Comparison of ENCODE assay signal across 8 cellular contexts in genomic region chr2:150487537-150488429, GRCh38. TPM values are rescaled to one million over a fixed set of nuclear protein-coding genes. Genes with fewer than 3 reads are reported as not detected.
DNase-seq lines count a peak whose midpoint lies in the region; ATAC-seq and TF ChIP-seq lines count a peak whose summit lies in the region.

A gene with protein sequence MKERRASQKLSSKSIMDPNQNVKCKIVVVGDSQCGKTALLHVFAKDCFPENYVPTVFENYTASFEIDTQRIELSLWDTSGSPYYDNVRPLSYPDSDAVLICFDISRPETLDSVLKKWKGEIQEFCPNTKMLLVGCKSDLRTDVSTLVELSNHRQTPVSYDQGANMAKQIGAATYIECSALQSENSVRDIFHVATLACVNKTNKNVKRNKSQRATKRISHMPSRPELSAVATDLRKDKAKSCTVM (minus strand): TSS chr2:150487667. CDS start chr2:150487417, 250 bp downstream.

- intact Hi-C loops in upper lobe of right lung (cut with DNase I), result no loop called here

- H2AFZ ChIP-seq in neuron (ENCODE audit: low read depth, low read length), result peak within 1 kb of the TSS; percentile 19

- H3K27ac ChIP-seq in foreskin keratinocyte (peak within 1 kb of the TSS; percentile 94), upper lobe of right lung (peak within 1 kb of the TSS; percentile 87)

- DNase-seq in COR-L47 (lab: John Stamatoyannopoulos, UW), result peak; percentile 98
- peak; percentile 91 to 97 for DNase-seq in NCI-H446 (lab: John Stamatoyannopoulos, UW)
- DNase-seq in activated T-cell treated with anti-CD3 and anti-CD28 coated beads, Interleukin-2, amount 50 U/mL, for 48 hours, result peak; percentile 66 to 67
- DNase-seq in foreskin keratinocyte, result peak; percentile 93 to 96
- DNase-seq in upper lobe of right lung, result peak; percentile 94

- ATAC-seq in GM19324 (IDR thresholded peaks at IDR 0.05; ENCODE audit: low FRiP score, unreplicated experiment) (peak; percentile 55), HG03439 (IDR thresholded peaks at IDR 0.05; ENCODE audit: unreplicated experiment) (peak; percentile 64), foreskin keratinocyte (peak; percentile 54), upper lobe of right lung (peak; percentile 84)

- no peaks in the 10 kb centered on the region for H3K27me3 ChIP-seq in foreskin keratinocyte
- H3K27me3 ChIP-seq in neuron (ENCODE audit: insufficient read depth, low read length), result no peaks in the 10 kb centered on the region
- H3K27me3 ChIP-seq in upper lobe of right lung, result no peaks in the 10 kb centered on the region

- H3K4me3 ChIP-seq in neuron (ENCODE audit: low read length), result peak within 1 kb of the TSS; percentile 96
- peak within 1 kb of the TSS; percentile 68 for H3K4me3 ChIP-seq in upper lobe of right lung

- H3K36me3 ChIP-seq in neuron (ENCODE audit: insufficient read depth, low read length), result peaks cover 8% of the 10 kb centered on the region
- H3K36me3 ChIP-seq in upper lobe of right lung, result no peaks in the 10 kb centered on the region

- H3K9me3 ChIP-seq in neuron (ENCODE audit: low read length), result no peaks in the 10 kb centered on the region
- H3K9me3 ChIP-seq in upper lobe of right lung, result no peaks in the 10 kb centered on the region

- peaks cover 18% of the 10 kb centered on the region for H3K4me1 ChIP-seq in foreskin keratinocyte
- peaks cover 21% of the 10 kb centered on the region for H3K4me1 ChIP-seq in neuron (ENCODE audit: insufficient read depth, low read length)
- H3K4me1 ChIP-seq in upper lobe of right lung, result no peaks in the 10 kb centered on the region

- TF ChIP-seq CTCF in foreskin keratinocyte (conservative IDR thresholded peaks at IDR 0.05), result peak; percentile 99
- peak; percentile 83 for TF ChIP-seq CTCF in upper lobe of right lung (IDR thresholded peaks at IDR 0.05)

RNA-seq across cellular contexts. Expression of the gene that starts here (rescaled TPM):
- total RNA-seq in foreskin keratinocyte (60.8 and 61.3 TPM in 2 replicates), upper lobe of right lung (32.6 TPM)
- polyA plus RNA-seq in foreskin keratinocyte, result 23.7 and 29.0 TPM in 2 replicates

Comparison
In these comparisons a context has a peak if more than half of its experiments do, and no peak if none do; other contexts are left out.
1. Peak in every context shown above with its lines: DNase-seq, ATAC-seq, H3K4me3 ChIP-seq and H3K27ac ChIP-seq.